18 cellular contexts compared by ENCODE assay signal in the genomic region with DNA sequence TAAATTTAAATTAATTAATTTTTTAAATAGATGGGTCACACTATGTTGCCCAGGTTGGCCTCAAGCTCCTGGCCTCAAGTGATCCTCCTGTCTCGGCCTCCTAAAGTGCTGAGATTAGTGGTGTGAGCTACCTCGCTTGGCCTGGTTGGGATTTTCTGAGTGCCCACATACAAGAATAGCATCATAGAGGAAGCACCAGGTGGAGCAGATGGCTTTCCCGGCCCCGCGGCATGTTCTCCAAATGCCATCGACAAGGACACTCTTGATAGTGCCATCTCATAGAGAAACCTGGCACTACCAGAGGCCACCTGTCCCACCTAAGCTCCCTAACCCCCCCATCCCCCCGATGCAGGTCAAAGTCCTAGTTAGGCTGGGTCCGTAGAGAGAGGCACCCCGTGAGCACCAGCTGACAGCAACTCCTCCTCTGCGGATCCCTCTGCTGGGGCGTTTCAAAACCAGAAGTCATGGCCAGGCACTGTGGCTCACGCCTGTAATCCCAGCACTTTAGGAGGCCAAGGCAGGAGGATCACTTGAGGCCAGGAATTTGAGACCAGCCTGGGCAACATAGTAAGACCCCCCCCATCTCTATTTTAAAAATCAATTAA.
DNase-seq lines count a peak whose midpoint lies in the region; ATAC-seq lines count a peak whose summit lies in the region.
"Had no signal": no experiment of that assay in that cellular context is flagged by ENCODE, and none has a peak within 500 bp of the region (broad histone marks: within the 10 kb centered on the region; RNA-seq: fewer than 3 reads in every experiment).

No MANE protein-coding gene starts in this region.

- H3K27me3 ChIP-seq in mesenchymal stem cell (ENCODE audit: control insufficient read depth in 1 of 2, insufficient read depth in 1 of 2, low read length in 2 of 2), result no peaks in the 10 kb centered on the region

- H3K36me3 ChIP-seq in mesenchymal stem cell (ENCODE audit: control insufficient read depth in 1 of 2, insufficient read depth in 2 of 2, low read depth in 1 of 2, low read length in 2 of 2), result no peaks in the 10 kb centered on the region

- no peak overlapping the region for H3K4me3 Mint-ChIP-seq in activated CD8-positive, alpha-beta memory T cell treated with anti-CD3 and anti-CD28 coated beads, Interleukin-2, amount 10 ng/mL, durations not matched to agents 7 days and 5 days
- H3K4me3 Mint-ChIP-seq: CD4-positive, alpha-beta T cell; HFFc6 had no signal

- no peak overlapping the region for H4K8ac ChIP-seq in mesenchymal stem cell (ENCODE audit: low read length)

- H3K27me3 Mint-ChIP-seq in activated CD8-positive, alpha-beta memory T cell treated with anti-CD3 and anti-CD28 coated beads, Interleukin-2, amount 10 ng/mL, durations not matched to agents 7 days and 5 days, result peaks cover 25% of the 10 kb centered on the region

- no peak overlapping the region for H2BK15ac ChIP-seq in mesenchymal stem cell (ENCODE audit: low read depth, poor library complexity, severe bottlenecking)

- no peak for ATAC-seq in activated CD8-positive, alpha-beta memory T cell treated with anti-CD3 and anti-CD28 coated beads, Interleukin-2, amount 10 ng/mL, durations not matched to agents 7 days and 5 days

- no peaks in the 10 kb centered on the region for H3K4me1 ChIP-seq in mesenchymal stem cell (ENCODE audit: control insufficient read depth, insufficient read depth, low read depth, low read length)
- H3K4me1 ChIP-seq: A549 had no signal

- H3K27ac ChIP-seq in mesenchymal stem cell (ENCODE audit: low read length, poor library complexity, severe bottlenecking), result no peak overlapping the region
- H3K27ac ChIP-seq: 22Rv1, A549, C4-2B had no signal

- H3K36me3 Mint-ChIP-seq in activated CD8-positive, alpha-beta memory T cell treated with anti-CD3 and anti-CD28 coated beads, Interleukin-2, amount 10 ng/mL, durations not matched to agents 7 days and 5 days, result no peaks in the 10 kb centered on the region

- H2BK12ac ChIP-seq in mesenchymal stem cell (ENCODE audit: low read length in 2 of 2), result no peak overlapping the region

- H3K4me3 ChIP-seq in mesenchymal stem cell (ENCODE audit: insufficient read depth in 1 of 2, low read depth in 1 of 2, low read length in 2 of 2), result no peak overlapping the region
- H3K4me3 ChIP-seq: A549 had no signal

- H3K4me2 ChIP-seq in mesenchymal stem cell (ENCODE audit: low read length, poor library complexity, severe bottlenecking), result no peak overlapping the region
- H3K4me2 ChIP-seq: A549 had no signal

- H3K4ac ChIP-seq in mesenchymal stem cell (ENCODE audit: low read depth in 1 of 2, low read length in 2 of 2), result no peak overlapping the region

- H3K18ac ChIP-seq in mesenchymal stem cell (ENCODE audit: low read depth in 1 of 2, low read length in 2 of 2), result no peak overlapping the region

- H3K9me3 ChIP-seq in mesenchymal stem cell (ENCODE audit: control insufficient read depth, low read length), result peaks cover 3% of the 10 kb centered on the region

- H3K14ac ChIP-seq in mesenchymal stem cell (ENCODE audit: low read length in 2 of 2), result no peak overlapping the region

- H3K4me1 Mint-ChIP-seq in activated CD8-positive, alpha-beta memory T cell treated with anti-CD3 and anti-CD28 coated beads, Interleukin-2, amount 10 ng/mL, durations not matched to agents 7 days and 5 days, result peaks cover 5% of the 10 kb centered on the region

- no peaks in the 10 kb centered on the region for H3K79me1 ChIP-seq in mesenchymal stem cell (replicated peaks; ENCODE audit: low read length, poor library complexity, severe bottlenecking)

- H2BK5ac ChIP-seq in mesenchymal stem cell (ENCODE audit: low read depth, low read length, poor library complexity, severe bottlenecking), result no peak overlapping the region

- no peak overlapping the region for H3K27ac Mint-ChIP-seq in activated CD8-positive, alpha-beta memory T cell treated with anti-CD3 and anti-CD28 coated beads, Interleukin-2, amount 10 ng/mL, durations not matched to agents 7 days and 5 days
- H3K27ac Mint-ChIP-seq: CD4-positive, alpha-beta T cell; HFFc6 had no signal

- H2AFZ ChIP-seq in mesenchymal stem cell (ENCODE audit: low read depth, low read length), result no peak overlapping the region

- CTCF ChIA-PET in activated CD8-positive, alpha-beta memory T cell treated with anti-CD3 and anti-CD28 coated beads, Interleukin-2, amount 10 ng/mL, durations not matched to agents 7 days and 5 days (lab: Charles Lee), result interaction anchor here (0.8 to 7.1 kb wide), 10 partner anchors 14 to 343 kb away, joined by 3 to 87 read pairs (median 5); partner anchors contain the start of genes ERI2, REXO5 and THUMPD1

- peaks cover 2% of the 10 kb centered on the region for H3K9me3 Mint-ChIP-seq in activated CD8-positive, alpha-beta memory T cell treated with anti-CD3 and anti-CD28 coated beads, Interleukin-2, amount 10 ng/mL, durations not matched to agents 7 days and 5 days (ENCODE audit: low read depth)
- H3K9me3 Mint-ChIP-seq: CD4-positive, alpha-beta T cell; HFFc6 had no signal

- no peak overlapping the region for H3K9ac ChIP-seq in mesenchymal stem cell (ENCODE audit: low read length)

- H2BK120ac ChIP-seq in mesenchymal stem cell (ENCODE audit: low read depth, low read length), result no peak overlapping the region

- H2AK5ac ChIP-seq in mesenchymal stem cell (ENCODE audit: low read length, severe bottlenecking), result peak overlapping the region; percentile 70

- no peak overlapping the region for H4K91ac ChIP-seq in mesenchymal stem cell (ENCODE audit: low read length)

- H3K23ac ChIP-seq in mesenchymal stem cell (ENCODE audit: low read length in 2 of 2), result no peak overlapping the region

- WGBS in mesenchymal stem cell, result 93% methylated on average over 11 of the region's 12 CpGs

- DNase-seq in DMS53 (lab: John Stamatoyannopoulos, UW), result peak; percentile 26
- no peak for DNase-seq in DMS53 treated with DMSO at 0.1 percent for 48 hours (lab: John Stamatoyannopoulos, UW; ENCODE audit: unreplicated experiment)
- DNase-seq in activated CD8-positive, alpha-beta memory T cell treated with anti-CD3 and anti-CD28 coated beads, Interleukin-2, amount 50 U/mL, for 48 hours, result peak; percentile 29
- DNase-seq in activated CD8-positive, alpha-beta memory T cell treated with anti-CD3 and anti-CD28 coated beads, Interleukin-2, amount 10 ng/mL, durations not matched to agents 7 days and 5 days, result no peak
- peak; percentile 79 for DNase-seq in cerebellar cortex (ENCODE audit: low spot score)
- DNase-seq in mesenchymal stem cell, result no peak
- no peak for DNase-seq in stimulated activated CD4-positive, alpha-beta T cell treated with anti-CD3 and anti-CD28 coated beads, Interleukin-4, amount 100 ng/mL, for 4 hours
- DNase-seq in NCI-H187 (lab: John Stamatoyannopoulos, UW), result no peak
- DNase-seq: AML-193; Calu3; CD4-positive, alpha-beta T cell; GDM1; GOT3; H7 had no signal

Comparison
In these comparisons a context has a peak if more than half of its experiments do, and no peak if none do; other contexts are left out.
1. DNase-seq: peak in DMS53 (single experiment), activated CD8-positive, alpha-beta memory T cell treated with anti-CD3 and anti-CD28 coated beads, Interleukin-2, amount 50 U/mL, for 48 hours (single experiment) and cerebellar cortex (single experiment); none in DMS53 treated with DMSO at 0.1 percent for 48 hours (single experiment), activated CD8-positive, alpha-beta memory T cell treated with anti-CD3 and anti-CD28 coated beads, Interleukin-2, amount 10 ng/mL, durations not matched to agents 7 days and 5 days (single experiment), mesenchymal stem cell (single experiment), stimulated activated CD4-positive, alpha-beta T cell treated with anti-CD3 and anti-CD28 coated beads, Interleukin-4, amount 100 ng/mL, for 4 hours (0 of 2) and NCI-H187 (0 of 2).